ENCODE assay signal across 9 cellular contexts in genomic region chr20:53873249-53873642, GRCh38.
A peak's percentile ranks its signal among the peaks of the same experiment; 100 is the strongest.
DNase-seq lines count a peak whose midpoint lies in the region; ATAC-seq and TF ChIP-seq lines count a peak whose summit lies in the region.
"Had no signal": no experiment of that assay in that cellular context is flagged by ENCODE, and none has a peak within 500 bp of the region (broad histone marks: within the 10 kb centered on the region; RNA-seq: fewer than 3 reads in every experiment).

No MANE protein-coding gene starts in this region.

- H3K9me3 ChIP-seq in T-helper 17 cell (ENCODE audit: control insufficient read depth, low read length, poor library complexity, severe bottlenecking): no peaks in the 10 kb centered on the region
- H3K9me3 ChIP-seq in thyroid gland: no peaks in the 10 kb centered on the region

- ATAC-seq in T-helper 17 cell (peak; percentile 16), foreskin keratinocyte (no peak)

- H3K4me1 ChIP-seq in foreskin keratinocyte: peaks cover 24% of the 10 kb centered on the region
- H3K4me1 ChIP-seq in thyroid gland: peaks cover 26 to 33% of the 10 kb centered on the region in 2 donors

- H3K9me3 Mint-ChIP-seq in activated T-cell treated with anti-CD3 and anti-CD28 coated beads, Interleukin-2, amount 50 U/mL, for 24 hours: no peaks in the 10 kb centered on the region
- no peaks in the 10 kb centered on the region for H3K9me3 Mint-ChIP-seq in mesothelial cell of epicardium

- peak overlapping the region; percentile 73 for H3K4me3 Mint-ChIP-seq in activated T-cell treated with anti-CD3 and anti-CD28 coated beads, Interleukin-2, amount 50 U/mL, for 24 hours
- H3K4me3 Mint-ChIP-seq in T-helper 17 cell (peak overlapping the region; percentile 91), mesothelial cell of epicardium (no peak overlapping the region)

- no peak overlapping the region for H3K4me3 ChIP-seq in thyroid gland (replicated peaks in 1 of 3)

- no peaks in the 10 kb centered on the region for H3K27me3 ChIP-seq in foreskin keratinocyte
- H3K27me3 ChIP-seq in thyroid gland: no peaks in the 10 kb centered on the region

- H3K27ac ChIP-seq in foreskin keratinocyte (peak overlapping the region; percentile 42), thyroid gland (peak overlapping the region; percentile 71 to 79 (median 74))

- TF ChIP-seq CTCF in foreskin keratinocyte (conservative IDR thresholded peaks at IDR 0.05) (no peak), thyroid gland (IDR thresholded peaks at IDR 0.05) (no peak), mesothelial cell of epicardium (IDR thresholded peaks at IDR 0.05; ENCODE audit: unreplicated experiment) (no peak)

- 58 to 80% methylated on average over 2 of the region's 2 CpGs for WGBS in thyroid gland, 2 donors

- H3K36me3 Mint-ChIP-seq in activated T-cell treated with anti-CD3 and anti-CD28 coated beads, Interleukin-2, amount 50 U/mL, for 24 hours (ENCODE audit: low read depth): no peaks in the 10 kb centered on the region
- no peaks in the 10 kb centered on the region for H3K36me3 Mint-ChIP-seq in T-helper 17 cell (ENCODE audit: low read depth)
- no peaks in the 10 kb centered on the region for H3K36me3 Mint-ChIP-seq in mesothelial cell of epicardium

- peak overlapping the region; percentile 85 for H3K27ac Mint-ChIP-seq in activated T-cell treated with anti-CD3 and anti-CD28 coated beads, Interleukin-2, amount 50 U/mL, for 24 hours
- H3K27ac Mint-ChIP-seq in T-helper 17 cell (peak overlapping the region; percentile 98), mesothelial cell of epicardium (no peak overlapping the region)

- H3K4me1 Mint-ChIP-seq in activated T-cell treated with anti-CD3 and anti-CD28 coated beads, Interleukin-2, amount 50 U/mL, for 24 hours (ENCODE audit: low read depth): peaks cover 45% of the 10 kb centered on the region
- H3K4me1 Mint-ChIP-seq in T-helper 17 cell: peaks cover 41% of the 10 kb centered on the region
- H3K4me1 Mint-ChIP-seq in mesothelial cell of epicardium: peaks cover 29% of the 10 kb centered on the region

- intact Hi-C loops in thyroid gland (cut with DNase I): no loop called here

- DNase-seq in activated T-cell treated with anti-CD3 and anti-CD28 coated beads, Interleukin-2, amount 50 U/mL, for 24 hours: no peak
- DNase-seq in activated T-cell treated with anti-CD3 and anti-CD28 coated beads for 4 hours: no peak
- DNase-seq in T-helper 17 cell: no peak
- DNase-seq in foreskin keratinocyte: no peak
- DNase-seq in thyroid gland: no peak
- DNase-seq in AG20443 (ENCODE audit: low spot score): no peak
- no peak for DNase-seq in mesothelial cell of epicardium (ENCODE audit: low spot score in 2 of 2, unreplicated experiment in 2 of 2)
- DNase-seq in SKM-1 treated with dmso at 0.1 percent for 144 hours (lab: John Stamatoyannopoulos, UW; ENCODE audit: unreplicated experiment): no peak
- DNase-seq: midbrain had no signal

- TF ChIP-seq POLR2A in thyroid gland (IDR thresholded peaks at IDR 0.05): no peak

- no peaks in the 10 kb centered on the region for H3K27me3 Mint-ChIP-seq in activated T-cell treated with anti-CD3 and anti-CD28 coated beads, Interleukin-2, amount 50 U/mL, for 24 hours
- H3K27me3 Mint-ChIP-seq in T-helper 17 cell: no peaks in the 10 kb centered on the region
- no peaks in the 10 kb centered on the region for H3K27me3 Mint-ChIP-seq in mesothelial cell of epicardium (ENCODE audit: low read depth)

- no peaks in the 10 kb centered on the region for H3K36me3 ChIP-seq in thyroid gland
